ENCODE assay signal across 30 cellular contexts in the genomic region with DNA sequence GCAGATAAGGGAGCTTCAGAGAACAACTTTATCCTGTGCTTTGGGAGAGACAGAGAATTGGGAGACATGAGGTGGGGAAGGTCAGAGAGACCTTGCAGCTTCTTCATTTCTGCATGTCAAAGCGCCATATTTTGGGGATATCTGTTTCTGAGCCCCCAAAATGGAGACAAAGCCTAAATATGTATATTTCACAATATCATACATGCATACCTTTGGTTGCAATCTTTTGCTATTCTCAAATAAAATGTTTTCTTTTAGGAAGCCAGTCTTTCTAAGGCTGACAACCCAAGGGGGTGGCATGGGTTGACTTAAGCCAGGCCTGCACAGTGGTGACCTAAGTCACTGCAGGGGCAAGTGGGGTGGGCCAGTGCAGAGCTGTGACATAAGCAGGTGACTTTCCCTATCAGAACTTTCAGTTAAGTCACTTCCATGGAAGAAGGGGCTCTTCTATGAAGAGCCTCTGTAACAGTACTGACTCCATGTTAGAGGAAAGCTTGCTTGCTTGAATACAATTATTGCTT.
"Had no signal": no experiment of that assay in that cellular context is flagged by ENCODE, and none has a peak within 500 bp of the region (broad histone marks: within the 10 kb centered on the region; RNA-seq: fewer than 3 reads in every experiment).

No MANE protein-coding gene starts in this region.

- H3K36me3 ChIP-seq: Peyer's patch, SJSA1 had no signal

- H3K4me1 Mint-ChIP-seq: brain had no signal

- H3K27ac ChIP-seq: Peyer's patch, SJSA1 had no signal

- H3K4me2 ChIP-seq: SK-N-SH had no signal

- H3K9me3 ChIP-seq: Peyer's patch, SJSA1 had no signal

- H3K4me3 ChIP-seq: Peyer's patch, SJSA1 had no signal

- ATAC-seq: activated CD8-positive, alpha-beta T cell treated with anti-CD3 and anti-CD28 coated beads, Interleukin-2, amount 10 ng/mL, durations not matched to agents 7 days and 5 days; activated naive CD4-positive, alpha-beta T cell treated with anti-CD3 and anti-CD28 coated beads, Interleukin-2, amount 50 U/mL, for 72 hours; PC-3 had no signal

- H3K4me3 Mint-ChIP-seq: activated CD4-positive, alpha-beta T cell treated with anti-CD3 and anti-CD28 coated beads, Interleukin-2, amount 10 ng/mL, durations not matched to agents 24 days and 14 days; activated CD8-positive, alpha-beta T cell treated with anti-CD3 and anti-CD28 coated beads, Interleukin-2, amount 10 ng/mL, durations not matched to agents 7 days and 5 days; activated naive CD4-positive, alpha-beta T cell treated with anti-CD3 and anti-CD28 coated beads for 36 hours; activated T-cell treated with anti-CD3 and anti-CD28 coated beads, Interleukin-2, amount 50 U/mL, for 24 hours; brain; T-helper 1 cell treated with Interleukin-12 subunit alpha and Interleukin-12 subunit beta and Interleukin-4 antibody, amounts not matched to agents 30 μg/mL and 1 μg/mL, for 36 hours; T-helper 2 cell treated with Interferon-gamma antibody and Interleukin-4, amounts not matched to agents 5 μg/mL and 100 μg/mL, for 36 hours had no signal

- H3K27ac Mint-ChIP-seq: activated CD4-positive, alpha-beta T cell treated with anti-CD3 and anti-CD28 coated beads, Interleukin-2, amount 10 ng/mL, durations not matched to agents 24 days and 14 days; activated CD8-positive, alpha-beta T cell treated with anti-CD3 and anti-CD28 coated beads, Interleukin-2, amount 10 ng/mL, durations not matched to agents 7 days and 5 days; activated naive CD4-positive, alpha-beta T cell treated with anti-CD3 and anti-CD28 coated beads for 36 hours; activated naive CD4-positive, alpha-beta T cell treated with anti-CD3 and anti-CD28 coated beads, Interleukin-2, amount 50 U/mL, for 72 hours; activated T-cell treated with anti-CD3 and anti-CD28 coated beads, Interleukin-2, amount 50 U/mL, for 24 hours; brain; T-helper 1 cell treated with Interleukin-12 subunit alpha and Interleukin-12 subunit beta and Interleukin-4 antibody, amounts not matched to agents 30 μg/mL and 1 μg/mL, for 36 hours; T-helper 2 cell treated with Interferon-gamma antibody and Interleukin-4, amounts not matched to agents 5 μg/mL and 100 μg/mL, for 36 hours had no signal

- H3K27me3 Mint-ChIP-seq: activated T-cell treated with anti-CD3 and anti-CD28 coated beads, Interleukin-2, amount 50 U/mL, for 24 hours had no signal

- DNase-seq: activated CD4-positive, alpha-beta T cell treated with anti-CD3 and anti-CD28 coated beads, Interleukin-2, amount 10 ng/mL, durations not matched to agents 24 days and 14 days; activated CD4-positive, alpha-beta T cell treated with anti-CD3 and anti-CD28 coated beads, Interleukin-2, amount 50 U/mL, for 48 hours; activated CD8-positive, alpha-beta T cell treated with anti-CD3 and anti-CD28 coated beads, Interleukin-2, amount 10 ng/mL, durations not matched to agents 7 days and 5 days; activated gamma-delta T cell treated with Interleukin-2 at 50 U/mL for 16 hours; activated naive CD4-positive, alpha-beta T cell treated with anti-CD3 and anti-CD28 coated beads for 36 hours; activated T-cell treated with anti-CD3 and anti-CD28 coated beads, Interleukin-2, amount 50 U/mL, for 24 hours; anterior cingulate cortex; central memory CD4-positive, alpha-beta T cell; MM.1S; MV-4-11; NCI-H1092; NCI-H146; NCI-H187; NCI-H2029 treated with DMSO at 0.1 percent for 48 hours; NCI-H2107; NCI-H2171; NCI-H510A; NCI-H526; NCI-H748 treated with DMSO at 0.1 percent for 48 hours; NK-92 treated with Interleukin-12 subunit alpha and Interleukin-12 subunit beta, amount 100 ng/mL, for 24 hours; PC-3; RPMI8226; SHP77 treated with DMSO at 0.1 percent for 48 hours; SK-N-SH had no signal

- H3K27me3 ChIP-seq: Peyer's patch had no signal

- H3K4me1 ChIP-seq: Peyer's patch, SJSA1 had no signal

- H3K9ac ChIP-seq: SK-N-SH had no signal
